In the genomic region with DNA sequence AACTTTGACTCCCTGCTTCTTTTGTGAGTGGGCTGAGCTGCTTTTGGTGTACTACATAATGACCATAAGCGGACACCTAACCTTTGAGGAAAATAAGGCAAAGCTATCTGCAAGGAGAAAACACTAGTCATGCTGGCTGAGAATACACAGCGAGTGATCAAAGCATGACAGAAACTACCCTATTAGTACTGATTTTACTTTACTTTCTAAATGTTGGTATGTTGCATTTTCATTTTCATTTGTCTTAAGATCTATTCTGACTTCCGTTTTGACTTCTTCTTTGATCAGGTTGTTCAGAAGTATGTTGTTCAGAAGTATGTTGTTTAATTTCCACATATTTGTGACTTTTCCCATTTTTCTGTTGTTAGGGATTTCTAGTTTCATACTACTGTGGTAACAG, we compare ENCODE assay signal across 16 cellular contexts.
DNase-seq lines count a peak whose midpoint lies in the region; ATAC-seq lines count a peak whose summit lies in the region.
"Had no signal": no experiment of that assay in that cellular context is flagged by ENCODE, and none has a peak within 500 bp of the region (broad histone marks: within the 10 kb centered on the region; RNA-seq: fewer than 3 reads in every experiment).

No MANE protein-coding gene starts in this region.

- H3K27ac Mint-ChIP-seq in naive thymus-derived CD4-positive, alpha-beta T cell, result no peak overlapping the region

- POLR2A ChIA-PET in naive thymus-derived CD4-positive, alpha-beta T cell (lab: Charles Lee), result no interaction called here

- peaks cover 0 to 11% (median 1%) of the 10 kb centered on the region in 11 donors for H3K9me3 Mint-ChIP-seq in naive thymus-derived CD4-positive, alpha-beta T cell

- no peaks in the 10 kb centered on the region for H3K4me1 Mint-ChIP-seq in naive thymus-derived CD4-positive, alpha-beta T cell

- no peak overlapping the region for H3K4me3 Mint-ChIP-seq in naive thymus-derived CD4-positive, alpha-beta T cell

- H3K36me3 ChIP-seq in naive thymus-derived CD4-positive, alpha-beta T cell (ENCODE audit: control insufficient read depth in 2 of 3, insufficient read depth in 3 of 3, low read length in 3 of 3), result no peaks in the 10 kb centered on the region
- H3K36me3 ChIP-seq: BLaER1 treated with 17β-estradiol and CSF1 and Interleukin-3, amounts not matched to agents 10 nM and 100 nM; WERI-Rb-1 had no signal

- CTCF ChIA-PET in naive thymus-derived CD4-positive, alpha-beta T cell (lab: Charles Lee), result no interaction called here

- H3K4me1 ChIP-seq in naive thymus-derived CD4-positive, alpha-beta T cell (ENCODE audit: control insufficient read depth in 2 of 2, insufficient read depth in 2 of 2, low read length in 2 of 2), result no peaks in the 10 kb centered on the region
- H3K4me1 ChIP-seq: psoas muscle had no signal

- H3K27me3 ChIP-seq in naive thymus-derived CD4-positive, alpha-beta T cell (ENCODE audit: control insufficient read depth in 2 of 2, insufficient read depth in 2 of 2, low read length in 2 of 2), result no peaks in the 10 kb centered on the region
- H3K27me3 ChIP-seq: BLaER1 treated with 17β-estradiol and CSF1 and Interleukin-3, amounts not matched to agents 10 nM and 100 nM had no signal

- peak; percentile 99 for ATAC-seq in GM18868 (IDR thresholded peaks at IDR 0.05; ENCODE audit: unreplicated experiment)
- peak; percentile 84 for ATAC-seq in GM21528 (IDR thresholded peaks at IDR 0.05; ENCODE audit: low FRiP score, unreplicated experiment)
- ATAC-seq in HG03025 (IDR thresholded peaks at IDR 0.05; ENCODE audit: low FRiP score, unreplicated experiment), result peak; percentile 98
- ATAC-seq in HG03571 (IDR thresholded peaks at IDR 0.05; ENCODE audit: unreplicated experiment), result peak; percentile 79
- ATAC-seq in naive thymus-derived CD4-positive, alpha-beta T cell, result no peak
- ATAC-seq in esophagus mucosa, result no peak
- ATAC-seq: psoas muscle had no signal

- H3K4me3 ChIP-seq in naive thymus-derived CD4-positive, alpha-beta T cell (ENCODE audit: low read length), result no peak overlapping the region
- H3K4me3 ChIP-seq: BLaER1 treated with 17β-estradiol and CSF1 and Interleukin-3, amounts not matched to agents 10 nM and 100 nM; psoas muscle had no signal

- intact Hi-C loops in naive thymus-derived CD4-positive, alpha-beta T cell (cut with micrococcal nuclease), result no loop called here

- H3K27me3 Mint-ChIP-seq in naive thymus-derived CD4-positive, alpha-beta T cell, result no peaks in the 10 kb centered on the region

- DNase-seq in naive thymus-derived CD4-positive, alpha-beta T cell, result no peak
- no peak for DNase-seq in T1000 (lab: John Stamatoyannopoulos, UW)
- no peak for DNase-seq in activated T-cell treated with anti-CD3 and anti-CD28 coated beads, Interleukin-2, amount 50 U/mL, for 48 hours
- DNase-seq: activated T-cell treated with anti-CD3 and anti-CD28 coated beads, Interleukin-2, amount 50 U/mL, for 1 hour; dermis blood vessel endothelial cell; NCI-H146; NCI-H82; psoas muscle; SK-N-SH; WERI-Rb-1 had no signal

- no peaks in the 10 kb centered on the region for H3K9me3 ChIP-seq in naive thymus-derived CD4-positive, alpha-beta T cell (ENCODE audit: control insufficient read depth in 2 of 3, low read length in 3 of 3)
- H3K9me3 ChIP-seq: BLaER1 treated with 17β-estradiol and CSF1 and Interleukin-3, amounts not matched to agents 10 nM and 100 nM; psoas muscle; SK-N-SH had no signal

- H3K36me3 Mint-ChIP-seq in naive thymus-derived CD4-positive, alpha-beta T cell, result no peaks in the 10 kb centered on the region

- no peak overlapping the region for H3K27ac ChIP-seq in naive thymus-derived CD4-positive, alpha-beta T cell (ENCODE audit: low read depth, low read length)
- H3K27ac ChIP-seq: BLaER1 treated with 17β-estradiol and CSF1 and Interleukin-3, amounts not matched to agents 10 nM and 100 nM; psoas muscle; WERI-Rb-1 had no signal

Comparison
In these comparisons a context has a peak if more than half of its experiments do, and no peak if none do; other contexts are left out.
1. ATAC-seq: peak in GM18868 (single experiment), GM21528 (single experiment), HG03025 (single experiment) and HG03571 (single experiment); none in naive thymus-derived CD4-positive, alpha-beta T cell (single experiment) and esophagus mucosa (single experiment).